8 cellular contexts compared by ENCODE assay signal in genomic region chr2:112646102-112646719, GRCh38. TPM values are rescaled to one million over a fixed set of nuclear protein-coding genes. Genes with fewer than 3 reads are reported as not detected.
A peak's percentile ranks its signal among the peaks of the same experiment; 100 is the strongest.
DNase-seq lines count a peak whose midpoint lies in the region; ATAC-seq and TF ChIP-seq lines count a peak whose summit lies in the region.

No MANE protein-coding gene starts in this region.

- peaks cover 31% of the 10 kb centered on the region for H3K36me3 ChIP-seq in right atrium auricular region
- H3K36me3 ChIP-seq in skeletal muscle tissue (ENCODE audit: control insufficient read depth in 3 of 3, insufficient read depth in 3 of 3, low read length in 3 of 3): peaks cover 17 to 20% (median 20%) of the 10 kb centered on the region in 3 donors

- peak; percentile 16 for ATAC-seq in HG02610 (IDR thresholded peaks at IDR 0.05; ENCODE audit: unreplicated experiment)

- H3K36me3 Mint-ChIP-seq in activated naive CD4-positive, alpha-beta T cell treated with anti-CD3 and anti-CD28 coated beads for 36 hours (ENCODE audit: low read depth): peaks cover 42% of the 10 kb centered on the region

- no peaks in the 10 kb centered on the region for H3K27me3 ChIP-seq in right atrium auricular region
- H3K27me3 ChIP-seq in skeletal muscle tissue (ENCODE audit: control insufficient read depth in 3 of 3, insufficient read depth in 3 of 3, low read length in 3 of 3): no peaks in the 10 kb centered on the region

- TF ChIP-seq CTCF in right atrium auricular region (IDR thresholded peaks at IDR 0.05): peak in 1 of 2 donors; percentile 7

- H3K4me1 Mint-ChIP-seq in activated naive CD4-positive, alpha-beta T cell treated with anti-CD3 and anti-CD28 coated beads for 36 hours (ENCODE audit: low read depth): peaks cover 51% of the 10 kb centered on the region

- DNase-seq in DMS79 treated with DMSO at 0.1 percent for 48 hours (lab: John Stamatoyannopoulos, UW): peak; percentile 59
- no peak for DNase-seq in DMS79 (lab: John Stamatoyannopoulos, UW)
- DNase-seq in NCI-H345 (lab: John Stamatoyannopoulos, UW): peak; percentile 75
- DNase-seq in activated naive CD4-positive, alpha-beta T cell treated with anti-CD3 and anti-CD28 coated beads for 36 hours: no peak
- DNase-seq in right atrium auricular region (ENCODE audit: low spot score): no peak
- DNase-seq in islet precursor cell: no peak

- CTCF ChIA-PET in activated naive CD4-positive, alpha-beta T cell treated with anti-CD3 and anti-CD28 coated beads for 36 hours (lab: Charles Lee): interaction anchor here (0.6 to 9.3 kb wide), 6 partner anchors 9 to 80 kb away, joined by 3 to 152 read pairs (median 6); no protein-coding TSS in a partner anchor

- H3K27ac Mint-ChIP-seq in activated naive CD4-positive, alpha-beta T cell treated with anti-CD3 and anti-CD28 coated beads for 36 hours: peak overlapping the region; percentile 85

- intact Hi-C loops in activated naive CD4-positive, alpha-beta T cell treated with anti-CD3 and anti-CD28 coated beads for 36 hours (cut with micrococcal nuclease): loop anchor here (1.0 to 5.0 kb wide), 4 partner anchors 104 to 521 kb away; partner anchors contain the start of genes POLR1B and TTL

- peak overlapping the region; percentile 88 to 93 (median 90) for H3K9ac ChIP-seq in skeletal muscle tissue (ENCODE audit: low read depth in 1 of 3, low read length in 3 of 3)

- H3K4me1 ChIP-seq in right atrium auricular region: peaks cover 0 to 55% of the 10 kb centered on the region in 2 donors
- peaks cover 10 to 31% (median 30%) of the 10 kb centered on the region in 3 donors for H3K4me1 ChIP-seq in skeletal muscle tissue (ENCODE audit: control insufficient read depth in 3 of 3, insufficient read depth in 3 of 3, low read length in 3 of 3)

- H3K27ac ChIP-seq in right atrium auricular region (peak overlapping the region; percentile 97 to 98), skeletal muscle tissue (ENCODE audit: low read depth, low read length) (peak overlapping the region; percentile 97)

- H3K4me3 Mint-ChIP-seq in activated naive CD4-positive, alpha-beta T cell treated with anti-CD3 and anti-CD28 coated beads for 36 hours: peak overlapping the region; percentile 99

- H3K27me3 Mint-ChIP-seq in activated naive CD4-positive, alpha-beta T cell treated with anti-CD3 and anti-CD28 coated beads for 36 hours (ENCODE audit: low read depth): no peaks in the 10 kb centered on the region

- no peaks in the 10 kb centered on the region for H3K9me3 Mint-ChIP-seq in activated naive CD4-positive, alpha-beta T cell treated with anti-CD3 and anti-CD28 coated beads for 36 hours

- H3K4me3 ChIP-seq in right atrium auricular region (peak overlapping the region; percentile 78 to 84), skeletal muscle tissue (ENCODE audit: low read length in 3 of 3) (peak overlapping the region; percentile 84 to 86 (median 86))

- H3K9me3 ChIP-seq in right atrium auricular region: no peaks in the 10 kb centered on the region
- H3K9me3 ChIP-seq in skeletal muscle tissue (ENCODE audit: control insufficient read depth in 3 of 3, low read length in 3 of 3): no peaks in the 10 kb centered on the region

RNA-seq across cellular contexts. Expression of gene SLC20A1, which starts 0.5 kb away (rescaled TPM):
- total RNA-seq in activated naive CD4-positive, alpha-beta T cell treated with anti-CD3 and anti-CD28 coated beads for 36 hours: 10 to 100 TPM; 73.1 to 73.5 TPM
- 10 to 100 TPM; 16.8 to 19.7 TPM for total RNA-seq in right atrium auricular region
- 15.7 TPM for total RNA-seq in skeletal muscle tissue

Comparison
In these comparisons a context has a peak if more than half of its experiments do, and no peak if none do; other contexts are left out.
1. DNase-seq: peak in DMS79 treated with DMSO at 0.1 percent for 48 hours (single experiment) and NCI-H345 (single experiment); none in DMS79 (single experiment), activated naive CD4-positive, alpha-beta T cell treated with anti-CD3 and anti-CD28 coated beads for 36 hours (single experiment), right atrium auricular region (single experiment) and islet precursor cell (single experiment).